15 cellular contexts compared by ENCODE assay signal in genomic region chr12:120092531-120093335, GRCh38. TPM values are rescaled to one million over a fixed set of nuclear protein-coding genes. Genes with fewer than 3 reads are reported as not detected.
DNase-seq lines count a peak whose midpoint lies in the region; ATAC-seq and TF ChIP-seq lines count a peak whose summit lies in the region.
"Had no signal": no experiment of that assay in that cellular context is flagged by ENCODE, and none has a peak within 500 bp of the region (broad histone marks: within the 10 kb centered on the region; RNA-seq: fewer than 3 reads in every experiment).

No MANE protein-coding gene starts in this region.

- TF ChIP-seq CTCF in liver (IDR thresholded peaks at IDR 0.05; ENCODE audit: low read depth, low read length, missing input control), result no peak
- no peak for TF ChIP-seq CTCF in upper lobe of right lung (IDR thresholded peaks at IDR 0.05)

- no peak overlapping the region for H3K9ac ChIP-seq in liver (ENCODE audit: low read depth in 1 of 2, low read length in 2 of 2)

- H3K4me1 ChIP-seq in liver (ENCODE audit: control insufficient read depth in 4 of 4, insufficient read depth in 4 of 4, low read length in 3 of 4) (peaks cover 0 to under 1% (median 0%) of the 10 kb centered on the region in 4 donors), upper lobe of right lung (no peaks in the 10 kb centered on the region)

- H3K36me3 ChIP-seq in liver (ENCODE audit: control insufficient read depth in 4 of 4, insufficient read depth in 3 of 4, low read depth in 1 of 4, low read length in 3 of 4), result peaks cover 2 to 17% (median 9%) of the 10 kb centered on the region in 4 donors
- peaks cover 38% of the 10 kb centered on the region for H3K36me3 ChIP-seq in upper lobe of right lung

- H3K4me3 ChIP-seq in liver (ENCODE audit: low read depth in 1 of 3, low read length in 3 of 3) (no peak overlapping the region), upper lobe of right lung (no peak overlapping the region)

- peak; percentile 49 for DNase-seq in Right ventricle myocardium inferior (ENCODE audit: missing footprints)
- DNase-seq in left cardiac atrium, result no peak
- no peak for DNase-seq in T-helper 17 cell
- no peak for DNase-seq in upper lobe of right lung
- DNase-seq in activated gamma-delta T cell treated with Interleukin-2 at 50 U/mL for 16 hours, result no peak
- DNase-seq in iPS-NIHi7 (ENCODE audit: extremely low spot score), result no peak
- DNase-seq: activated B cell treated with CpG ODN at 0.5 μM for 24 hours; activated naive CD4-positive, alpha-beta T cell treated with anti-CD3 and anti-CD28 coated beads, Interleukin-2, amount 10 ng/mL, durations not matched to agents 7 days and 5 days; brain microvascular endothelial cell; MM.1S; NCI-H1694; stimulated activated CD4-positive, alpha-beta T cell treated with anti-CD3 and anti-CD28 coated beads, Interleukin-1b, Interleukin-23, amount 100 ng/mL, for 48 hours; T-helper 2 cell had no signal

- 80% methylated on average over 23 of the region's 23 CpGs for WGBS in liver

- H3K4me3 Mint-ChIP-seq in T-helper 17 cell, result no peak overlapping the region
- H3K4me3 Mint-ChIP-seq: activated B cell treated with CpG ODN at 0.5 μM for 24 hours; activated naive CD4-positive, alpha-beta T cell treated with anti-CD3 and anti-CD28 coated beads, Interleukin-2, amount 10 ng/mL, durations not matched to agents 7 days and 5 days had no signal

- peaks cover 3% of the 10 kb centered on the region for H3K36me3 Mint-ChIP-seq in T-helper 17 cell (ENCODE audit: low read depth)

- intact Hi-C loops in Right ventricle myocardium inferior (cut with DNase I) (no loop called here), left cardiac atrium (cut with DNase I) (no loop called here), upper lobe of right lung (cut with DNase I) (no loop called here)

- H3K9me3 ChIP-seq in T-helper 17 cell (ENCODE audit: control insufficient read depth, low read length, poor library complexity, severe bottlenecking) (no peaks in the 10 kb centered on the region), liver (ENCODE audit: control insufficient read depth in 4 of 4, low read length in 3 of 4) (no peaks in the 10 kb centered on the region), upper lobe of right lung (no peaks in the 10 kb centered on the region)

- H3K27ac ChIP-seq in liver (ENCODE audit: low read depth in 1 of 2, low read length in 2 of 2), result no peak overlapping the region
- H3K27ac ChIP-seq in upper lobe of right lung, result no peak overlapping the region
- H3K27ac ChIP-seq: brain microvascular endothelial cell had no signal

- H3K27ac Mint-ChIP-seq in T-helper 17 cell, result peak overlapping the region; percentile 91
- H3K27ac Mint-ChIP-seq: activated B cell treated with CpG ODN at 0.5 μM for 24 hours had no signal

- ATAC-seq in Right ventricle myocardium inferior (no peak), left cardiac atrium (no peak), T-helper 17 cell (peak; percentile 9), upper lobe of right lung (peak; percentile 3), GM21423 (IDR thresholded peaks at IDR 0.05; ENCODE audit: unreplicated experiment) (no peak)

- H3K27me3 ChIP-seq in liver (ENCODE audit: control insufficient read depth in 4 of 4, insufficient read depth in 4 of 4, low read length in 3 of 4) (no peaks in the 10 kb centered on the region), upper lobe of right lung (no peaks in the 10 kb centered on the region)
- H3K27me3 ChIP-seq: brain microvascular endothelial cell had no signal

- TF ChIP-seq RAD21 in liver (IDR thresholded peaks at IDR 0.05), result peak in 1 of 2 donors; percentile 67

- no peaks in the 10 kb centered on the region for H3K27me3 Mint-ChIP-seq in T-helper 17 cell
- H3K27me3 Mint-ChIP-seq: activated B cell treated with CpG ODN at 0.5 μM for 24 hours; activated naive CD4-positive, alpha-beta T cell treated with anti-CD3 and anti-CD28 coated beads, Interleukin-2, amount 10 ng/mL, durations not matched to agents 7 days and 5 days had no signal

- peaks cover 11% of the 10 kb centered on the region for H3K4me1 Mint-ChIP-seq in T-helper 17 cell

TF ChIP-seq in liver, 16 proteins besides CTCF, POLR2A, EP300 and RAD21:
- TF ChIP-seq RXRA (IDR thresholded peaks at IDR 0.05) (peak; percentile 50 to 76), GABPA (IDR thresholded peaks at IDR 0.05 in 1 of 2, conservative IDR thresholded peaks at IDR 0.05 in 1 of 2) (no peak), REST (IDR thresholded peaks at IDR 0.05) (no peak)
TF ChIP-seq in liver: peak in this region for 1.

RNA-seq across cellular contexts. Expression of gene RAB35, which starts 23.8 kb away (rescaled TPM):
- total RNA-seq in Right ventricle myocardium inferior (25.6 TPM), left cardiac atrium (10 to 100 TPM; 26.7 to 42.2 TPM), T-helper 17 cell (10 to 100 TPM; 53.3 to 64.9 TPM), liver (10 to 100 TPM in 1 of 2 donors, 1 to 10 TPM in 1; 8.6 to 11.8 TPM), upper lobe of right lung (58.7 TPM)
- polyA plus RNA-seq in liver, result 10 to 100 TPM in 1 of 2 donors, 1 to 10 TPM in 1; 7.4 to 14.4 TPM

Comparison
In these comparisons a context has a peak if more than half of its experiments do, and no peak if none do; other contexts are left out.
1. ATAC-seq: peak in T-helper 17 cell (single experiment) and upper lobe of right lung (single experiment); none in Right ventricle myocardium inferior (single experiment), left cardiac atrium (0 of 2) and GM21423 (single experiment).